In the genomic region with DNA sequence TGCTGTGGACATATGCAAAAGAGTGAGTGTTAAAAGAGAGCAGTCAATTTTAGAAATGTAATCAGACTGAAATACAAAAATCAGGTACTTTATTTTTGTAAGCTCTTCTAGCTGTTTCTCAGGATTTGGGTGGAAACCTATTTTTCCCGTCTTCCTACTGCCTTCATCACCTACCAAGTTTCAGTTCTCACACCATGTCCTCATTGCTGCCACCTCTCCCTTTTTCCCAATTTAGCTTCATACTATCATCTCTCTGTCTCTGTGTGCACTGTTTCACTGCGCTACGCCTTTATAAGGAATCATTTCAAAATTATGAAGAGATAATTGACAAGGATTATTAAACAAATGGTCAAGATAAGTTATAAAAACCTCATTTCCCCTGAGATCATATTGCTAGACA, we compare ENCODE assay signal across 15 cellular contexts. TPM values are rescaled to one million over a fixed set of nuclear protein-coding genes. Genes with fewer than 3 reads are reported as not detected.
A peak's percentile ranks its signal among the peaks of the same experiment; 100 is the strongest.
DNase-seq lines count a peak whose midpoint lies in the region; ATAC-seq and TF ChIP-seq lines count a peak whose summit lies in the region.
"Had no signal": no experiment of that assay in that cellular context is flagged by ENCODE, and none has a peak within 500 bp of the region (broad histone marks: within the 10 kb centered on the region; RNA-seq: fewer than 3 reads in every experiment).

No MANE protein-coding gene starts in this region.

- DNase-seq in heart right ventricle (no peak), Right ventricle myocardium inferior (ENCODE audit: missing footprints) (no peak), dorsolateral prefrontal cortex (no peak)
- DNase-seq: DMS79 treated with DMSO at 0.1 percent for 48 hours, KG1, NCI-H187, NCI-H2107, NCI-H510A treated with DMSO at 0.1 percent for 48 hours, NCI-H774, SHP77 had no signal

- peak in 1 of 8 donors; percentile 14 for ATAC-seq in heart right ventricle
- no peak for ATAC-seq in Right ventricle myocardium inferior
- no peak for ATAC-seq in stimulated activated memory B cell treated with anti-CD40 and anti-IgM and Interleukin-4, amounts not matched to agents 10 μg/mL and 1 μg/mL and 100 μg/mL, for 72 hours
- no peak for ATAC-seq in HG03354 (IDR thresholded peaks at IDR 0.05; ENCODE audit: poor library complexity, severe bottlenecking, unreplicated experiment)

- no peak for TF ChIP-seq CTCF in heart right ventricle (IDR thresholded peaks at IDR 0.05)
- TF ChIP-seq CTCF in VCaP (conservative IDR thresholded peaks at IDR 0.05) = no peak
- no peak for TF ChIP-seq CTCF in dorsolateral prefrontal cortex (IDR thresholded peaks at IDR 0.05 in 54 of 56, conservative IDR thresholded peaks at IDR 0.05 in 2 of 56; ENCODE audit: low read depth in 1 of 56, partially characterized antibody in 56 of 56)

- H3K4me3 Mint-ChIP-seq in stimulated activated memory B cell treated with anti-CD40 and anti-IgM and Interleukin-4, amounts not matched to agents 10 μg/mL and 1 μg/mL and 100 μg/mL, for 72 hours = no peak overlapping the region

- WGBS in heart right ventricle, 2 donors = 80 to 82% methylated on average over 3 of the region's 3 CpGs

- H3K4me1 ChIP-seq in heart right ventricle = peaks cover 10 to 71% (median 41%) of the 10 kb centered on the region in 9 donors

- H3K4me3 ChIP-seq in heart right ventricle (no peak overlapping the region), dorsolateral prefrontal cortex (no peak overlapping the region)
- H3K4me3 ChIP-seq: BLaER1 treated with 17β-estradiol and CSF1 and Interleukin-3, amounts not matched to agents 10 nM and 100 nM had no signal

- intact Hi-C loops in heart right ventricle (cut with DNase I) (loop anchor here in 3 of 10 donors (10.0 kb wide), 1 partner anchor 246 kb away; the partner anchor contains the start of gene FSIP1 (in 3 of the 3)), Right ventricle myocardium inferior (cut with DNase I) (no loop called here), dorsolateral prefrontal cortex (cut with DNase I) (no loop called here)

- no peak overlapping the region for H3K27ac Mint-ChIP-seq in stimulated activated memory B cell treated with anti-CD40 and anti-IgM and Interleukin-4, amounts not matched to agents 10 μg/mL and 1 μg/mL and 100 μg/mL, for 72 hours

- H3K9me3 Mint-ChIP-seq in stimulated activated memory B cell treated with anti-CD40 and anti-IgM and Interleukin-4, amounts not matched to agents 10 μg/mL and 1 μg/mL and 100 μg/mL, for 72 hours = no peaks in the 10 kb centered on the region

- no peaks in the 10 kb centered on the region for H3K9me3 ChIP-seq in heart right ventricle
- H3K9me3 ChIP-seq: BLaER1 treated with 17β-estradiol and CSF1 and Interleukin-3, amounts not matched to agents 10 nM and 100 nM had no signal

- H3K27me3 Mint-ChIP-seq in stimulated activated memory B cell treated with anti-CD40 and anti-IgM and Interleukin-4, amounts not matched to agents 10 μg/mL and 1 μg/mL and 100 μg/mL, for 72 hours = no peaks in the 10 kb centered on the region

- peaks cover 0 to 100% (median 36%) of the 10 kb centered on the region in 9 donors for H3K36me3 ChIP-seq in heart right ventricle

- H3K27me3 ChIP-seq in heart right ventricle = no peaks in the 10 kb centered on the region
- no peaks in the 10 kb centered on the region for H3K27me3 ChIP-seq in dorsolateral prefrontal cortex
- H3K27me3 ChIP-seq: BLaER1 treated with 17β-estradiol and CSF1 and Interleukin-3, amounts not matched to agents 10 nM and 100 nM had no signal

- H3K4me1 Mint-ChIP-seq in stimulated activated memory B cell treated with anti-CD40 and anti-IgM and Interleukin-4, amounts not matched to agents 10 μg/mL and 1 μg/mL and 100 μg/mL, for 72 hours = no peaks in the 10 kb centered on the region

- H3K27ac ChIP-seq in heart right ventricle = peak overlapping the region in 9 of 10 donors; percentile 38 to 89 (median 79)
- peak overlapping the region; percentile 53 for H3K27ac ChIP-seq in VCaP
- peak overlapping the region in 50 of 59 donors; percentile 2 to 88 (median 75) for H3K27ac ChIP-seq in dorsolateral prefrontal cortex
- peak overlapping the region; percentile 76 for H3K27ac ChIP-seq in temporal lobe (ENCODE audit: low read depth, low read length)
- H3K27ac ChIP-seq: BLaER1 treated with 17β-estradiol and CSF1 and Interleukin-3, amounts not matched to agents 10 nM and 100 nM had no signal

- peaks cover 27% of the 10 kb centered on the region for H3K36me3 Mint-ChIP-seq in stimulated activated memory B cell treated with anti-CD40 and anti-IgM and Interleukin-4, amounts not matched to agents 10 μg/mL and 1 μg/mL and 100 μg/mL, for 72 hours

RNA-seq across cellular contexts. Expression of gene SRP14, which starts 7.7 kb away (rescaled TPM):
- 100 to 1,000 TPM; 189 to 290 (median 210) TPM for total RNA-seq in heart right ventricle
- 100 to 1,000 TPM; 395 to 699 TPM for polyA plus RNA-seq in heart right ventricle
- total RNA-seq in Right ventricle myocardium inferior = 232 TPM
- total RNA-seq in dorsolateral prefrontal cortex = 100 to 1,000 TPM; 118 to 280 (median 179) TPM
- 101 TPM for total RNA-seq in temporal lobe
